ENCODE assay signal across 9 cellular contexts in the genomic region with DNA sequence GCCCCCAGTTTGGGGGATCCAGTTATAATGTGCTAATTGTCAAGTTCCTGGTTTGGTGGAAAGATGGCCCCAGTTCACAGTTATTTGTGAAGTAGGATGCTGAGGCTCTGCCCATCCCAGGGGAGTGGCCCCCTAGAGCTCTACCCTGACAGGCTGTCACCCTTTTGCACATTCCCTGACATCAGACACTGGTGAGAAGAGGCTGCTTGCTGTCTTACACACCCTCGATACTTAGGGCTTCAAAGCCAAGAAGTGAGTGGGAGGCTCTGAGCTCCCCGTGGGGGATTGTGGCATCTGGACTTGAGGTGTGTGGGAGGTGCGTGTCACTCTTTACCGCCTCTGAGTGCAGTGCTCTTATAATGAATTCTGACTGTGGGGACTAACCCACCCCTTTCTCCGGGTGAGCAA.
DNase-seq lines count a peak whose midpoint lies in the region; ATAC-seq and TF ChIP-seq lines count a peak whose summit lies in the region.
"Had no signal": no experiment of that assay in that cellular context is flagged by ENCODE, and none has a peak within 500 bp of the region (broad histone marks: within the 10 kb centered on the region; RNA-seq: fewer than 3 reads in every experiment).

No MANE protein-coding gene starts in this region.

- no peaks in the 10 kb centered on the region for H3K27me3 Mint-ChIP-seq in activated naive CD4-positive, alpha-beta T cell treated with anti-CD3 and anti-CD28 coated beads, Interleukin-2, amount 50 U/mL, for 24 hours

- no peak overlapping the region for H3K9ac ChIP-seq in BLaER1

- H3K36me3 ChIP-seq in BLaER1 (peaks cover 44% of the 10 kb centered on the region), tibial artery (no peaks in the 10 kb centered on the region)
- H3K36me3 ChIP-seq: cardiac muscle cell had no signal

- no peaks in the 10 kb centered on the region for H3K27me3 ChIP-seq in BLaER1
- peaks cover 0 to 11% of the 10 kb centered on the region in 2 donors for H3K27me3 ChIP-seq in tibial artery
- H3K27me3 ChIP-seq: cardiac muscle cell had no signal

- H4K20me1 ChIP-seq in BLaER1, result no peaks in the 10 kb centered on the region

- peaks cover 31% of the 10 kb centered on the region for H3K36me3 Mint-ChIP-seq in activated naive CD4-positive, alpha-beta T cell treated with anti-CD3 and anti-CD28 coated beads, Interleukin-2, amount 50 U/mL, for 24 hours

- H3K9me3 ChIP-seq in BLaER1 (no peaks in the 10 kb centered on the region), tibial artery (no peaks in the 10 kb centered on the region)

- H3K4me2 ChIP-seq in BLaER1, result peak overlapping the region; percentile 58

- no peak overlapping the region for H3K4me3 Mint-ChIP-seq in activated naive CD4-positive, alpha-beta T cell treated with anti-CD3 and anti-CD28 coated beads, Interleukin-2, amount 50 U/mL, for 24 hours

- no peak for TF ChIP-seq CTCF in tibial artery (IDR thresholded peaks at IDR 0.05)

- ATAC-seq in GM19372 (IDR thresholded peaks at IDR 0.05; ENCODE audit: low read depth, unreplicated experiment), result peak; percentile 92
- peak; percentile 92 for ATAC-seq in HG03378 (IDR thresholded peaks at IDR 0.05; ENCODE audit: unreplicated experiment)

- H3K4me1 Mint-ChIP-seq in activated naive CD4-positive, alpha-beta T cell treated with anti-CD3 and anti-CD28 coated beads, Interleukin-2, amount 50 U/mL, for 24 hours, result peaks cover 47% of the 10 kb centered on the region

- H3K4me1 ChIP-seq in BLaER1, result peaks cover 14% of the 10 kb centered on the region
- H3K4me1 ChIP-seq in tibial artery, result no peaks in the 10 kb centered on the region

- H3K4me3 ChIP-seq in BLaER1 (no peak overlapping the region), tibial artery (no peak overlapping the region)
- H3K4me3 ChIP-seq: cardiac muscle cell had no signal

- intact Hi-C loops in tibial artery (cut with DNase I; ENCODE audit: low total_unique reads), result no loop called here

- H3K9me3 Mint-ChIP-seq in activated naive CD4-positive, alpha-beta T cell treated with anti-CD3 and anti-CD28 coated beads, Interleukin-2, amount 50 U/mL, for 24 hours, result no peaks in the 10 kb centered on the region

- no peak overlapping the region for H3K27ac ChIP-seq in BLaER1
- H3K27ac ChIP-seq in tibial artery, result no peak overlapping the region
- H3K27ac ChIP-seq: cardiac muscle cell had no signal

- peak; percentile 8 to 26 (median 22) for DNase-seq in stimulated activated CD4-positive, alpha-beta T cell treated with anti-CD3 and anti-CD28 coated beads, TNF-alpha, amount 100 ng/mL, for 4 hours (ENCODE audit: low read depth in 3 of 3)
- DNase-seq in NCI-H1105 treated with DMSO at 0.1 percent for 48 hours (lab: John Stamatoyannopoulos, UW), result no peak
- DNase-seq in tibial artery, result no peak
- no peak for DNase-seq in foreskin melanocyte

- peak overlapping the region; percentile 65 for H3K27ac Mint-ChIP-seq in activated naive CD4-positive, alpha-beta T cell treated with anti-CD3 and anti-CD28 coated beads, Interleukin-2, amount 50 U/mL, for 24 hours

Comparison
In these comparisons a context has a peak if more than half of its experiments do, and no peak if none do; other contexts are left out.
1. DNase-seq: peak in stimulated activated CD4-positive, alpha-beta T cell treated with anti-CD3 and anti-CD28 coated beads, TNF-alpha, amount 100 ng/mL, for 4 hours (3 of 3); none in NCI-H1105 treated with DMSO at 0.1 percent for 48 hours (single experiment), tibial artery (0 of 2) and foreskin melanocyte (single experiment).